8 cellular contexts compared by ENCODE assay signal in genomic region chrX:76427560-76428242, GRCh38. TPM values are rescaled to one million over a fixed set of nuclear protein-coding genes. Genes with fewer than 3 reads are reported as not detected.
DNase-seq lines count a peak whose midpoint lies in the region; ATAC-seq, FAIRE-seq and TF ChIP-seq lines count a peak whose summit lies in the region.

Gene MAGEE1 (plus strand): TSS chrX:76427710. CDS start chrX:76427931, 221 bp downstream.

- ATAC-seq in HG02798 (IDR thresholded peaks at IDR 0.05; ENCODE audit: poor library complexity, unreplicated experiment): peak; percentile 94

- no peak for TF ChIP-seq POLR2A in GM12892 (IDR thresholded peaks at IDR 0.05; ENCODE audit: low read depth, low read length)

- FAIRE-seq in GM12892 (lab: Jason Lieb, UNC): peak; percentile 74

- DNase-seq in GM12892 (ENCODE audit: insufficient read length): peak; percentile 33
- DNase-seq in NCI-H146 (lab: John Stamatoyannopoulos, UW): peak; percentile 57
- DNase-seq in activated CD4-positive, alpha-beta T cell treated with anti-CD3 and anti-CD28 coated beads for 1 hour: peak; percentile 71
- DNase-seq in cerebellum (ENCODE audit: low spot score): peak; percentile 74
- peak; percentile 49 for DNase-seq in kidney glomerular epithelial cell (lab: John Stamatoyannopoulos, UW)
- DNase-seq in stimulated activated CD4-positive, alpha-beta T cell treated with anti-CD3 and anti-CD28 coated beads, Interleukin-1b, Interleukin-23, amount 100 ng/mL, for 1 hour (ENCODE audit: low read depth in 2 of 2): peak; percentile 53 to 64
- no peak for DNase-seq in OCI-M2 (lab: John Stamatoyannopoulos, UW; ENCODE audit: unreplicated experiment)

RNA-seq across cellular contexts. Expression of gene MAGEE1, which starts in this region (rescaled TPM):
- polyA plus RNA-seq in GM12892 (2012; ENCODE audit: missing spikeins): 1.2 TPM
- 8.6 TPM for total RNA-seq in cerebellum
